Comparison of ENCODE assay signal across 8 cellular contexts in genomic region chr1:227766015-227766634, GRCh38. TPM values are rescaled to one million over a fixed set of nuclear protein-coding genes. Genes with fewer than 3 reads are reported as not detected.
DNase-seq lines count a peak whose midpoint lies in the region; ATAC-seq and TF ChIP-seq lines count a peak whose summit lies in the region.

No MANE protein-coding gene starts in this region.

- peaks cover 6% of the 10 kb centered on the region for H3K36me3 Mint-ChIP-seq in T-helper 17 cell (ENCODE audit: low read depth)
- H3K36me3 Mint-ChIP-seq in osteocyte (ENCODE audit: unreplicated experiment): peaks cover 42% of the 10 kb centered on the region

- peak overlapping the region; percentile 72 for H3K27ac Mint-ChIP-seq in T-helper 17 cell
- H3K27ac Mint-ChIP-seq in osteocyte (ENCODE audit: unreplicated experiment): no peak overlapping the region

- peak; percentile 61; the same call in 1 of the 2 replicates for TF ChIP-seq EP300 in Ishikawa (IDR thresholded peaks at IDR 0.05; ENCODE audit: borderline replicate concordance)

- DNase-seq in COLO668 (lab: John Stamatoyannopoulos, UW; ENCODE audit: unreplicated experiment) (peak; percentile 97), T-helper 17 cell (peak; percentile 50 to 63 (median 51)), osteocyte (ENCODE audit: extremely low spot score, unreplicated experiment) (no peak), amniotic stem cell (lab: John Stamatoyannopoulos, UW) (no peak)
- DNase-seq in activated naive CD8-positive, alpha-beta T cell treated with anti-CD3 and anti-CD28 coated beads, Interleukin-2, amount 50 U/mL, for 16 hours (ENCODE audit: low read depth, low spot score): peak; percentile 21
- peak; percentile 34 to 58 for DNase-seq in stimulated activated CD4-positive, alpha-beta T cell treated with anti-CD3 and anti-CD28 coated beads, Interleukin-4, amount 100 ng/mL, for 4 hours

- H3K4me1 Mint-ChIP-seq in T-helper 17 cell (peaks cover 52% of the 10 kb centered on the region), osteocyte (ENCODE audit: unreplicated experiment) (peaks cover 29% of the 10 kb centered on the region)

- no peaks in the 10 kb centered on the region for H3K9me3 ChIP-seq in T-helper 17 cell (ENCODE audit: control insufficient read depth, low read length, poor library complexity, severe bottlenecking)

- H3K27me3 Mint-ChIP-seq in T-helper 17 cell (no peaks in the 10 kb centered on the region), osteocyte (ENCODE audit: unreplicated experiment) (no peaks in the 10 kb centered on the region)

- no peak; the same call in 1 of the 2 replicates for TF ChIP-seq RAD21 in Ishikawa (IDR thresholded peaks at IDR 0.05; ENCODE audit: low read depth)

- H3K4me3 Mint-ChIP-seq in T-helper 17 cell: peak overlapping the region; percentile 85
- H3K4me3 Mint-ChIP-seq in osteocyte (ENCODE audit: unreplicated experiment): no peak overlapping the region

- H3K9me3 Mint-ChIP-seq in osteocyte (ENCODE audit: unreplicated experiment): no peaks in the 10 kb centered on the region

- TF ChIP-seq CTCF in osteocyte (IDR thresholded peaks at IDR 0.05): no peak

- peak; percentile 82 for ATAC-seq in T-helper 17 cell
- ATAC-seq in HG02623 (IDR thresholded peaks at IDR 0.05; ENCODE audit: unreplicated experiment): no peak

TF ChIP-seq in Ishikawa, 13 proteins besides CTCF, POLR2A, EP300 and RAD21:
- TF ChIP-seq YY1 (IDR thresholded peaks at IDR 0.05; ENCODE audit: low read depth) (no peak), NFIC (IDR thresholded peaks at IDR 0.05) (peak; percentile 38; the same call in 1 of the 2 replicates), CREB1 (IDR thresholded peaks at IDR 0.05; ENCODE audit: low read depth) (no peak), USF1 (IDR thresholded peaks at IDR 0.05) (no peak), REST (IDR thresholded peaks at IDR 0.05; ENCODE audit: low read depth) (no peak), TCF12 (IDR thresholded peaks at IDR 0.05; ENCODE audit: low read depth) (peak; percentile 80), MAX (IDR thresholded peaks at IDR 0.05) (peak; percentile 43; the same call in 1 of the 2 replicates), TEAD4 (IDR thresholded peaks at IDR 0.05) (no peak), CEBPB (IDR thresholded peaks at IDR 0.05) (no peak), FOXM1 (IDR thresholded peaks at IDR 0.05; ENCODE audit: borderline replicate concordance, low read depth) (no peak), EGR1 (IDR thresholded peaks at IDR 0.05) (no peak), ZBTB7A (IDR thresholded peaks at IDR 0.05; ENCODE audit: low read depth) (0 out of 2 replicates have a peak, but pooled peaks have one; percentile 39), TAF1 (IDR thresholded peaks at IDR 0.05; ENCODE audit: low read depth) (no peak)

RNA-seq across cellular contexts. Expression of gene SNAP47, which starts 30.9 kb away (rescaled TPM):
- total RNA-seq in T-helper 17 cell (10 to 100 TPM; 20.4 to 23.6 TPM), osteocyte (28.6 and 29.6 TPM in 2 replicates)

RNA-seq across cellular contexts. Expression of gene JMJD4, which starts 31.0 kb away (rescaled TPM):
- total RNA-seq in T-helper 17 cell: 10 to 100 TPM in 1 of 2 donors, 1 to 10 TPM in 1; 6.8 to 11.2 TPM
- total RNA-seq in osteocyte: 18.2 and 20.7 TPM in 2 replicates

RNA-seq across cellular contexts. Expression of gene PRSS38, which starts 49.4 kb away (rescaled TPM):
- total RNA-seq in T-helper 17 cell: not detected
- not detected in 2 replicates for total RNA-seq in osteocyte

Comparison
In these comparisons a context has a peak if more than half of its experiments do, and no peak if none do; other contexts are left out.
1. DNase-seq: peak in COLO668 (single experiment), T-helper 17 cell (3 of 3), activated naive CD8-positive, alpha-beta T cell treated with anti-CD3 and anti-CD28 coated beads, Interleukin-2, amount 50 U/mL, for 16 hours (single experiment) and stimulated activated CD4-positive, alpha-beta T cell treated with anti-CD3 and anti-CD28 coated beads, Interleukin-4, amount 100 ng/mL, for 4 hours (2 of 2); none in osteocyte (single experiment) and amniotic stem cell (single experiment).